Comparison of ENCODE assay signal across 10 cellular contexts in the genomic region with DNA sequence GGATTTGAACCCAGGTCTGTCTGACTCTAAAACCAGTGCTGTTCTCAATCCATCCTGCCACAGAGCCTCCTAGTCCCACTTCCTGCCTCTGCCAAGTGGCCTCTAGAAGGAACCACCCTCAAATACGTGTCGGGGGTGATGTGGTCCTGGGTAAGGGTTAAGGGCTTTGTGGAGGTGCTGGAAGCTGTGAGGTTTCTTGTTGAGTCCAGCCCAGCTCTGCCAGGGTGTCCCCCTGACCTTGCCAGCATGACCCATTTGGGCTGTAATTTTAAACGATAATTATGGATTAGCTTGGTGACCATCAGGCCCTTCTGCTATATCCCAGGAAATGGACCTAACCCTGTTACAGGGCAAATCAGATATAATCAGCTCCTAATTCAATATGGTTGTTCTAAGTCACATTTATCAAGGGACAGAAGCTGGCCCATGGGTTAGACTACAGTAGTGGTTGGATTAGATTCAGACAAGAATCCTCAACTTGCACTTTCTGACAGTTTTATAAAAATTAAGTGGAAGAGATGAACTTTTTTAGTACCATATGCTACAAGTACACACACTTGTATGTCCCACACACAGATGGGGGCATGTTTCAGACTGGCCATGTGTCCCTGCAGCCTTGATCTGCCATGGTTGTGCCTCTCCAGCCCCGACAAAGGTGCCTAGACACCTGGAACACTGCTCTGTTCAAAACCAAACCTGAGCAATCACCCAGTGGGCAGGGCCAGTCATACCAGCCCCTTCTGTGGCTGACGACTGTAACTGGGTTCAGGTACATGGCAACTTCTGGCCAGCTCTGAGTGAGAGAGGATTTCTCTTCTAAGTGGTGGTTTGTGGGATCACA. TPM values are rescaled to one million over a fixed set of nuclear protein-coding genes. Genes with fewer than 3 reads are reported as not detected.
"Had no signal": no experiment of that assay in that cellular context is flagged by ENCODE, and none has a peak within 500 bp of the region (broad histone marks: within the 10 kb centered on the region; RNA-seq: fewer than 3 reads in every experiment).

No MANE protein-coding gene starts in this region.

- H3K27ac ChIP-seq: breast epithelium, tibial nerve had no signal

- H3K27ac Mint-ChIP-seq: endodermal cell, nephron progenitor cell had no signal

- H3K9me3 Mint-ChIP-seq: endodermal cell, nephron progenitor cell had no signal

- H3K4me3 Mint-ChIP-seq: endodermal cell, nephron progenitor cell had no signal

- FAIRE-seq: kidney had no signal

- H3K27me3 ChIP-seq: breast epithelium, tibial nerve had no signal

- DNase-seq: endodermal cell; left ventricle myocardium superior; nephron progenitor cell; SHP77; stimulated activated CD4-positive, alpha-beta T cell treated with anti-CD3 and anti-CD28 coated beads, Interleukin-4, amount 100 ng/mL, for 1 hour had no signal

- ATAC-seq: left ventricle myocardium superior, sciatic nerve had no signal

- H3K9me3 ChIP-seq: breast epithelium, tibial nerve had no signal

- H3K4me1 ChIP-seq: breast epithelium, tibial nerve had no signal

- H3K36me3 ChIP-seq: breast epithelium, tibial nerve had no signal

- H3K4me3 ChIP-seq: breast epithelium, tibial nerve had no signal

RNA-seq across cellular contexts. Expression of gene SMPD3, which starts 48.0 kb away (rescaled TPM):
- total RNA-seq: pulmonary artery endothelial cell had no signal
